1 cellular context compared by ENCODE assay signal in genomic region chr21:42463861-42464515, GRCh38.
TF ChIP-seq lines count a peak whose summit lies in the region.

No MANE protein-coding gene starts in this region.

TF ChIP-seq in K562, 482 proteins besides CTCF, POLR2A, EP300 and RAD21 (continued from another document and continues in another):
- TF ChIP-seq CHD2 (IDR thresholded peaks at IDR 0.05; ENCODE audit: low read depth, low read length) = peak; percentile 48; the same call in 1 of the 2 replicates
- no peak for TF ChIP-seq SRSF3 (IDR thresholded peaks at IDR 0.05; ENCODE audit: insufficient read depth, low read length)
- peak; percentile 59 for TF ChIP-seq GABPA (tag; conservative IDR thresholded peaks at IDR 0.05; ENCODE audit: low read depth)
- TF ChIP-seq ZBTB1 (CRISPR knock-in tag; IDR thresholded peaks at IDR 0.05; ENCODE audit: borderline replicate concordance, low read depth) = no peak
- TF ChIP-seq, protein P1, sequence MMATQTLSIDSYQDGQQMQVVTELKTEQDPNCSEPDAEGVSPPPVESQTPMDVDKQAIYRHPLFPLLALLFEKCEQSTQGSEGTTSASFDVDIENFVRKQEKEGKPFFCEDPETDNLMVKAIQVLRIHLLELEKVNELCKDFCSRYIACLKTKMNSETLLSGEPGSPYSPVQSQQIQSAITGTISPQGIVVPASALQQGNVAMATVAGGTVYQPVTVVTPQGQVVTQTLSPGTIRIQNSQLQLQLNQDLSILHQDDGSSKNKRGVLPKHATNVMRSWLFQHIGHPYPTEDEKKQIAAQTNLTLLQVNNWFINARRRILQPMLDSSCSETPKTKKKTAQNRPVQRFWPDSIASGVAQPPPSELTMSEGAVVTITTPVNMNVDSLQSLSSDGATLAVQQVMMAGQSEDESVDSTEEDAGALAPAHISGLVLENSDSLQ (IDR thresholded peaks at IDR 0.05) = peak; percentile 99
- TF ChIP-seq ZBTB40 (IDR thresholded peaks at IDR 0.05) = peak; percentile 21; the same call in 1 of the 2 replicates
- no peak for TF ChIP-seq ZBTB40 (CRISPR knock-in tag; IDR thresholded peaks at IDR 0.05)
- TF ChIP-seq ZBTB34 (CRISPR knock-in tag; IDR thresholded peaks at IDR 0.05) = no peak
- no peak for TF ChIP-seq POLR2B (IDR thresholded peaks at IDR 0.05; ENCODE audit: low read depth, partially characterized antibody)
- TF ChIP-seq, protein P2, sequence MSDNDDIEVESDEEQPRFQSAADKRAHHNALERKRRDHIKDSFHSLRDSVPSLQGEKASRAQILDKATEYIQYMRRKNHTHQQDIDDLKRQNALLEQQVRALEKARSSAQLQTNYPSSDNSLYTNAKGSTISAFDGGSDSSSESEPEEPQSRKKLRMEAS (CRISPR knock-in tag; IDR thresholded peaks at IDR 0.05) = peak; percentile 60; the same call in 1 of the 2 replicates
- TF ChIP-seq, protein P3, sequence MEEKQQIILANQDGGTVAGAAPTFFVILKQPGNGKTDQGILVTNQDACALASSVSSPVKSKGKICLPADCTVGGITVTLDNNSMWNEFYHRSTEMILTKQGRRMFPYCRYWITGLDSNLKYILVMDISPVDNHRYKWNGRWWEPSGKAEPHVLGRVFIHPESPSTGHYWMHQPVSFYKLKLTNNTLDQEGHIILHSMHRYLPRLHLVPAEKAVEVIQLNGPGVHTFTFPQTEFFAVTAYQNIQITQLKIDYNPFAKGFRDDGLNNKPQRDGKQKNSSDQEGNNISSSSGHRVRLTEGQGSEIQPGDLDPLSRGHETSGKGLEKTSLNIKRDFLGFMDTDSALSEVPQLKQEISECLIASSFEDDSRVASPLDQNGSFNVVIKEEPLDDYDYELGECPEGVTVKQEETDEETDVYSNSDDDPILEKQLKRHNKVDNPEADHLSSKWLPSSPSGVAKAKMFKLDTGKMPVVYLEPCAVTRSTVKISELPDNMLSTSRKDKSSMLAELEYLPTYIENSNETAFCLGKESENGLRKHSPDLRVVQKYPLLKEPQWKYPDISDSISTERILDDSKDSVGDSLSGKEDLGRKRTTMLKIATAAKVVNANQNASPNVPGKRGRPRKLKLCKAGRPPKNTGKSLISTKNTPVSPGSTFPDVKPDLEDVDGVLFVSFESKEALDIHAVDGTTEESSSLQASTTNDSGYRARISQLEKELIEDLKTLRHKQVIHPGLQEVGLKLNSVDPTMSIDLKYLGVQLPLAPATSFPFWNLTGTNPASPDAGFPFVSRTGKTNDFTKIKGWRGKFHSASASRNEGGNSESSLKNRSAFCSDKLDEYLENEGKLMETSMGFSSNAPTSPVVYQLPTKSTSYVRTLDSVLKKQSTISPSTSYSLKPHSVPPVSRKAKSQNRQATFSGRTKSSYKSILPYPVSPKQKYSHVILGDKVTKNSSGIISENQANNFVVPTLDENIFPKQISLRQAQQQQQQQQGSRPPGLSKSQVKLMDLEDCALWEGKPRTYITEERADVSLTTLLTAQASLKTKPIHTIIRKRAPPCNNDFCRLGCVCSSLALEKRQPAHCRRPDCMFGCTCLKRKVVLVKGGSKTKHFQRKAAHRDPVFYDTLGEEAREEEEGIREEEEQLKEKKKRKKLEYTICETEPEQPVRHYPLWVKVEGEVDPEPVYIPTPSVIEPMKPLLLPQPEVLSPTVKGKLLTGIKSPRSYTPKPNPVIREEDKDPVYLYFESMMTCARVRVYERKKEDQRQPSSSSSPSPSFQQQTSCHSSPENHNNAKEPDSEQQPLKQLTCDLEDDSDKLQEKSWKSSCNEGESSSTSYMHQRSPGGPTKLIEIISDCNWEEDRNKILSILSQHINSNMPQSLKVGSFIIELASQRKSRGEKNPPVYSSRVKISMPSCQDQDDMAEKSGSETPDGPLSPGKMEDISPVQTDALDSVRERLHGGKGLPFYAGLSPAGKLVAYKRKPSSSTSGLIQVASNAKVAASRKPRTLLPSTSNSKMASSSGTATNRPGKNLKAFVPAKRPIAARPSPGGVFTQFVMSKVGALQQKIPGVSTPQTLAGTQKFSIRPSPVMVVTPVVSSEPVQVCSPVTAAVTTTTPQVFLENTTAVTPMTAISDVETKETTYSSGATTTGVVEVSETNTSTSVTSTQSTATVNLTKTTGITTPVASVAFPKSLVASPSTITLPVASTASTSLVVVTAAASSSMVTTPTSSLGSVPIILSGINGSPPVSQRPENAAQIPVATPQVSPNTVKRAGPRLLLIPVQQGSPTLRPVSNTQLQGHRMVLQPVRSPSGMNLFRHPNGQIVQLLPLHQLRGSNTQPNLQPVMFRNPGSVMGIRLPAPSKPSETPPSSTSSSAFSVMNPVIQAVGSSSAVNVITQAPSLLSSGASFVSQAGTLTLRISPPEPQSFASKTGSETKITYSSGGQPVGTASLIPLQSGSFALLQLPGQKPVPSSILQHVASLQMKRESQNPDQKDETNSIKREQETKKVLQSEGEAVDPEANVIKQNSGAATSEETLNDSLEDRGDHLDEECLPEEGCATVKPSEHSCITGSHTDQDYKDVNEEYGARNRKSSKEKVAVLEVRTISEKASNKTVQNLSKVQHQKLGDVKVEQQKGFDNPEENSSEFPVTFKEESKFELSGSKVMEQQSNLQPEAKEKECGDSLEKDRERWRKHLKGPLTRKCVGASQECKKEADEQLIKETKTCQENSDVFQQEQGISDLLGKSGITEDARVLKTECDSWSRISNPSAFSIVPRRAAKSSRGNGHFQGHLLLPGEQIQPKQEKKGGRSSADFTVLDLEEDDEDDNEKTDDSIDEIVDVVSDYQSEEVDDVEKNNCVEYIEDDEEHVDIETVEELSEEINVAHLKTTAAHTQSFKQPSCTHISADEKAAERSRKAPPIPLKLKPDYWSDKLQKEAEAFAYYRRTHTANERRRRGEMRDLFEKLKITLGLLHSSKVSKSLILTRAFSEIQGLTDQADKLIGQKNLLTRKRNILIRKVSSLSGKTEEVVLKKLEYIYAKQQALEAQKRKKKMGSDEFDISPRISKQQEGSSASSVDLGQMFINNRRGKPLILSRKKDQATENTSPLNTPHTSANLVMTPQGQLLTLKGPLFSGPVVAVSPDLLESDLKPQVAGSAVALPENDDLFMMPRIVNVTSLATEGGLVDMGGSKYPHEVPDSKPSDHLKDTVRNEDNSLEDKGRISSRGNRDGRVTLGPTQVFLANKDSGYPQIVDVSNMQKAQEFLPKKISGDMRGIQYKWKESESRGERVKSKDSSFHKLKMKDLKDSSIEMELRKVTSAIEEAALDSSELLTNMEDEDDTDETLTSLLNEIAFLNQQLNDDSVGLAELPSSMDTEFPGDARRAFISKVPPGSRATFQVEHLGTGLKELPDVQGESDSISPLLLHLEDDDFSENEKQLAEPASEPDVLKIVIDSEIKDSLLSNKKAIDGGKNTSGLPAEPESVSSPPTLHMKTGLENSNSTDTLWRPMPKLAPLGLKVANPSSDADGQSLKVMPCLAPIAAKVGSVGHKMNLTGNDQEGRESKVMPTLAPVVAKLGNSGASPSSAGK (IDR thresholded peaks at IDR 0.05) = peak; percentile 51; the same call in 1 of the 2 replicates
- TF ChIP-seq GABPB1 (CRISPR knock-in tag; IDR thresholded peaks at IDR 0.05) = no peak
- TF ChIP-seq CREM (IDR thresholded peaks at IDR 0.05; ENCODE audit: low read depth) = peak; percentile 32
- TF ChIP-seq DMBX1 (CRISPR knock-in tag; IDR thresholded peaks at IDR 0.05; ENCODE audit: borderline replicate concordance) = peak; percentile 67; the same call in 1 of the 2 replicates
- no peak for TF ChIP-seq CBFA2T2 (conservative IDR thresholded peaks at IDR 0.05)
- peak; percentile 62 for TF ChIP-seq NFYB (IDR thresholded peaks at IDR 0.05; ENCODE audit: extremely low read depth, insufficient read length)
- TF ChIP-seq ZNF324 (CRISPR knock-in tag; IDR thresholded peaks at IDR 0.05) = no peak
- no peak for TF ChIP-seq CLOCK (CRISPR knock-in tag; IDR thresholded peaks at IDR 0.05; ENCODE audit: borderline replicate concordance)
- TF ChIP-seq ILF3 (IDR thresholded peaks at IDR 0.05; ENCODE audit: borderline replicate concordance) = no peak
- TF ChIP-seq SRSF7 (optimal IDR thresholded peaks at IDR 0.05; ENCODE audit: low read depth, low read length) = no peak
- peak; percentile 8; the same call in 1 of the 2 replicates for TF ChIP-seq CXXC5 (CRISPR knock-in tag; IDR thresholded peaks at IDR 0.05)
- TF ChIP-seq NUFIP1 (IDR thresholded peaks at IDR 0.05; ENCODE audit: partially characterized antibody) = no peak
- TF ChIP-seq THRB (CRISPR knock-in tag; conservative IDR thresholded peaks at IDR 0.05) = peak; percentile 76; the same call in 1 of the 2 replicates
- TF ChIP-seq ATF1 (CRISPR knock-in tag; IDR thresholded peaks at IDR 0.05) = no peak
- TF ChIP-seq ATF1 (tag; IDR thresholded peaks at IDR 0.05) = 0 out of 2 replicates have a peak, but pooled peaks have one; percentile 22
